In the genomic region with DNA sequence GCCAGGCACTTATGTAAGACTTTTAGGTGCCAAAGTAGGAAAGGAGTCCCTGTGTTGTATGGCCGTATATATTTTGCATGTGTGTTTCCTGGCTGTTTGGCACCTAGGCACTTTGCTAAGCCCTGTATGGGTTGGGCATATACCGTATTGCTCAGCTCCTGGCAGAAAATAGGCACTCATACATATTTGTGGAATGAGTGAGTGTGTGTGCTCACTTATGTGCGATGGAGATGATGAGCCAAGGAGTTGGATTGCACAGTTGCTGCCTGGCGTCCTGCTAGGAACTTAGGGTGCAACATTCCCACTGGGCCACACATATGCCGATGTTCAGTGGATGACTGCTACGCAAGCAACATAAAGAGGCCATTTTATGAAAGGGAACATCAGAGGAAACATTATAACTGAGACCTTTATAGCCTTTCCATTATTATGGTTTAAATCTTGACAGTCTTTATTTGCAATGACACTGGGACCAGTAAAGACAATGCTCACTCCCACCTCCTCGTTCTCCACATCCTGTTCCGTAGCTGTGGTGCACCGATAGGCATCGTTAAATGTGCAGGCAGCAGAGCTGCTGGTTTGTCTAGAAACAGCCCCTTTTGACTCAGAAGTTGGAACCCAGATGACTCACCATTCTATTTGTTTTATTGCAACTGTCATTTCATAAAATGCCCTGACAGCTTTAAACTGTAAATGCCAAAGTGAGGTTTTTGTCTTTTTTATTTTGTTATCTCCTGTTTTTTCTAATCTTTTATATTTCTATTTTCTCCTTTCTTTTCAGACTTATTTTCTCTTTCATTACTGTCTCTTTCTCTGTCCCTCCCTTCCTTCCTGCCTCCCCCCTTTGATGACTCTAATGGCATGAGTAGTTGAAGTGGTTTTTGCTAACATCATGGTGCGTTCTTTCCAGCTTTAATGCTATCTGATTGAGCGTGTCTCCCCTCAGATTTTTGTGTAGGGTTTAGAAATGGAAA, we compare ENCODE assay signal across 1 cellular context.
A peak's percentile ranks its signal among the peaks of the same experiment; 100 is the strongest.
TF ChIP-seq lines count a peak whose summit lies in the region.

No MANE protein-coding gene starts in this region.

TF ChIP-seq in GM12878, 131 proteins besides CTCF, POLR2A, EP300 and RAD21 (continued from another document):
- TF ChIP-seq SKIL (IDR thresholded peaks at IDR 0.05; ENCODE audit: low read depth, poor library complexity, severe bottlenecking) (peak; percentile 89), ATF7 (IDR thresholded peaks at IDR 0.05; ENCODE audit: low read depth) (peak; percentile 88), BMI1 (IDR thresholded peaks at IDR 0.05; ENCODE audit: borderline replicate concordance) (peak; percentile 82), HDAC2 (IDR thresholded peaks at IDR 0.05) (no peak), STAT3 (IDR thresholded peaks at IDR 0.05; ENCODE audit: low read depth, low read length) (peak; percentile 28; the same call in 1 of the 2 replicates), ZBED1 (IDR thresholded peaks at IDR 0.05; ENCODE audit: borderline replicate concordance) (0 out of 2 replicates have a peak, but pooled peaks have one; percentile 23), TCF7 (IDR thresholded peaks at IDR 0.05; ENCODE audit: borderline replicate concordance) (peak; percentile 69; the same call in 1 of the 2 replicates), DPF2 (IDR thresholded peaks at IDR 0.05) (peak; percentile 98), HDGF (IDR thresholded peaks at IDR 0.05) (0 out of 2 replicates have a peak, but pooled peaks have one; percentile 14), JUND (IDR thresholded peaks at IDR 0.05; ENCODE audit: low read depth, low read length) (peak; percentile 74), NFXL1 (IDR thresholded peaks at IDR 0.05; ENCODE audit: borderline replicate concordance) (no peak), GABPA (IDR thresholded peaks at IDR 0.05; ENCODE audit: low read depth) (peak; percentile 74), NFIC (IDR thresholded peaks at IDR 0.05; ENCODE audit: low read depth, low read length) (peak; percentile 99), RUNX3 (IDR thresholded peaks at IDR 0.05; ENCODE audit: low read length) (peak; percentile 98), EGR1 (IDR thresholded peaks at IDR 0.05; ENCODE audit: borderline replicate concordance in 1 of 2, low read depth in 2 of 2, low read length in 2 of 2) (peak in 1 of 2 experiments; percentile 50; a peak in 1 of 3 replicates), CHD2 (IDR thresholded peaks at IDR 0.05; ENCODE audit: borderline replicate concordance, low read depth, low read length) (peak; percentile 76; the same call in 1 of the 2 replicates), NR2C2 (IDR thresholded peaks at IDR 0.05; ENCODE audit: borderline replicate concordance, control insufficient read depth, insufficient read length, low read depth) (no peak), ZSCAN29 (IDR thresholded peaks at IDR 0.05) (no peak), MEF2A (IDR thresholded peaks at IDR 0.05; ENCODE audit: insufficient read depth, low read depth, low read length) (peak; percentile 68)
- TF ChIP-seq, protein P1, sequence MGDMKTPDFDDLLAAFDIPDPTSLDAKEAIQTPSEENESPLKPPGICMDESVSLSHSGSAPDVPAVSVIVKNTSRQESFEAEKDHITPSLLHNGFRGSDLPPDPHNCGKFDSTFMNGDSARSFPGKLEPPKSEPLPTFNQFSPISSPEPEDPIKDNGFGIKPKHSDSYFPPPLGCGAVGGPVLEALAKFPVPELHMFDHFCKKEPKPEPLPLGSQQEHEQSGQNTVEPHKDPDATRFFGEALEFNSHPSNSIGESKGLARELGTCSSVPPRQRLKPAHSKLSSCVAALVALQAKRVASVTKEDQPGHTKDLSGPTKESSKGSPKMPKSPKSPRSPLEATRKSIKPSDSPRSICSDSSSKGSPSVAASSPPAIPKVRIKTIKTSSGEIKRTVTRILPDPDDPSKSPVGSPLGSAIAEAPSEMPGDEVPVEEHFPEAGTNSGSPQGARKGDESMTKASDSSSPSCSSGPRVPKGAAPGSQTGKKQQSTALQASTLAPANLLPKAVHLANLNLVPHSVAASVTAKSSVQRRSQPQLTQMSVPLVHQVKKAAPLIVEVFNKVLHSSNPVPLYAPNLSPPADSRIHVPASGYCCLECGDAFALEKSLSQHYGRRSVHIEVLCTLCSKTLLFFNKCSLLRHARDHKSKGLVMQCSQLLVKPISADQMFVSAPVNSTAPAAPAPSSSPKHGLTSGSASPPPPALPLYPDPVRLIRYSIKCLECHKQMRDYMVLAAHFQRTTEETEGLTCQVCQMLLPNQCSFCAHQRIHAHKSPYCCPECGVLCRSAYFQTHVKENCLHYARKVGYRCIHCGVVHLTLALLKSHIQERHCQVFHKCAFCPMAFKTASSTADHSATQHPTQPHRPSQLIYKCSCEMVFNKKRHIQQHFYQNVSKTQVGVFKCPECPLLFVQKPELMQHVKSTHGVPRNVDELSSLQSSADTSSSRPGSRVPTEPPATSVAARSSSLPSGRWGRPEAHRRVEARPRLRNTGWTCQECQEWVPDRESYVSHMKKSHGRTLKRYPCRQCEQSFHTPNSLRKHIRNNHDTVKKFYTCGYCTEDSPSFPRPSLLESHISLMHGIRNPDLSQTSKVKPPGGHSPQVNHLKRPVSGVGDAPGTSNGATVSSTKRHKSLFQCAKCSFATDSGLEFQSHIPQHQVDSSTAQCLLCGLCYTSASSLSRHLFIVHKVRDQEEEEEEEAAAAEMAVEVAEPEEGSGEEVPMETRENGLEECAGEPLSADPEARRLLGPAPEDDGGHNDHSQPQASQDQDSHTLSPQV (IDR thresholded peaks at IDR 0.05): no peak
- TF ChIP-seq, protein P2, sequence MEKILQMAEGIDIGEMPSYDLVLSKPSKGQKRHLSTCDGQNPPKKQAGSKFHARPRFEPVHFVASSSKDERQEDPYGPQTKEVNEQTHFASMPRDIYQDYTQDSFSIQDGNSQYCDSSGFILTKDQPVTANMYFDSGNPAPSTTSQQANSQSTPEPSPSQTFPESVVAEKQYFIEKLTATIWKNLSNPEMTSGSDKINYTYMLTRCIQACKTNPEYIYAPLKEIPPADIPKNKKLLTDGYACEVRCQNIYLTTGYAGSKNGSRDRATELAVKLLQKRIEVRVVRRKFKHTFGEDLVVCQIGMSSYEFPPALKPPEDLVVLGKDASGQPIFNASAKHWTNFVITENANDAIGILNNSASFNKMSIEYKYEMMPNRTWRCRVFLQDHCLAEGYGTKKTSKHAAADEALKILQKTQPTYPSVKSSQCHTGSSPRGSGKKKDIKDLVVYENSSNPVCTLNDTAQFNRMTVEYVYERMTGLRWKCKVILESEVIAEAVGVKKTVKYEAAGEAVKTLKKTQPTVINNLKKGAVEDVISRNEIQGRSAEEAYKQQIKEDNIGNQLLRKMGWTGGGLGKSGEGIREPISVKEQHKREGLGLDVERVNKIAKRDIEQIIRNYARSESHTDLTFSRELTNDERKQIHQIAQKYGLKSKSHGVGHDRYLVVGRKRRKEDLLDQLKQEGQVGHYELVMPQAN (conservative IDR thresholded peaks at IDR 0.05): no peak
- TF ChIP-seq, protein P3, sequence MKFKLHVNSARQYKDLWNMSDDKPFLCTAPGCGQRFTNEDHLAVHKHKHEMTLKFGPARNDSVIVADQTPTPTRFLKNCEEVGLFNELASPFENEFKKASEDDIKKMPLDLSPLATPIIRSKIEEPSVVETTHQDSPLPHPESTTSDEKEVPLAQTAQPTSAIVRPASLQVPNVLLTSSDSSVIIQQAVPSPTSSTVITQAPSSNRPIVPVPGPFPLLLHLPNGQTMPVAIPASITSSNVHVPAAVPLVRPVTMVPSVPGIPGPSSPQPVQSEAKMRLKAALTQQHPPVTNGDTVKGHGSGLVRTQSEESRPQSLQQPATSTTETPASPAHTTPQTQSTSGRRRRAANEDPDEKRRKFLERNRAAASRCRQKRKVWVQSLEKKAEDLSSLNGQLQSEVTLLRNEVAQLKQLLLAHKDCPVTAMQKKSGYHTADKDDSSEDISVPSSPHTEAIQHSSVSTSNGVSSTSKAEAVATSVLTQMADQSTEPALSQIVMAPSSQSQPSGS (IDR thresholded peaks at IDR 0.05; ENCODE audit: low read length): peak; percentile 92
